18 cellular contexts compared by ENCODE assay signal in the genomic region with DNA sequence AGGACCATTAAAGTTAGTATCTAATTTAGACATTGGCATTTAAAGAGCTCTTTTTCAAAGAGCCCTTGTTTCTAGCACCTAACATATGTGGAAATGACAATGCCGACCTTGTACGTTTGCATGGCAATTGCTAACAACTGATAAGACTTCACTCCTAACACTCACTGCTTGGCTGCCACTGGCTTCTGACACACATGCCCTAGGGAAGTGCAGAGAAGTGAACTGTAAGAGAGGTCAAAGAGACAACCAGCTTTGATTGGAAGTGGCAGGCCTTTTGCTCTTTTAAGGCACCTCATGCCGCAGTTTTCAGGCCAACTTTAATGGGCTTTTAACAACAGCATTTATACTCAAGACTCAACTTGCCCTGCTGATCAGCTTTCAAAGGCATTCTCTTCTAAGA.
DNase-seq lines count a peak whose midpoint lies in the region; ATAC-seq and TF ChIP-seq lines count a peak whose summit lies in the region.
"Had no signal": no experiment of that assay in that cellular context is flagged by ENCODE, and none has a peak within 500 bp of the region (broad histone marks: within the 10 kb centered on the region; RNA-seq: fewer than 3 reads in every experiment).

No MANE protein-coding gene starts in this region.

- no peak for TF ChIP-seq CTCF in left ventricle myocardium inferior (IDR thresholded peaks at IDR 0.05; ENCODE audit: borderline replicate concordance)
- no peak for TF ChIP-seq CTCF in foreskin keratinocyte (conservative IDR thresholded peaks at IDR 0.05)
- TF ChIP-seq CTCF in neural crest cell (conservative IDR thresholded peaks at IDR 0.05): no peak

- no peak overlapping the region for H3K4me3 ChIP-seq in left ventricle myocardium inferior
- H3K4me3 ChIP-seq: PC-9 had no signal

- H3K9me3 Mint-ChIP-seq in neural crest cell: peaks cover 8% of the 10 kb centered on the region

- H3K27ac ChIP-seq in left ventricle myocardium inferior (replicated peaks): no peak overlapping the region
- no peak overlapping the region for H3K27ac ChIP-seq in foreskin keratinocyte
- H3K27ac ChIP-seq: KMS-11, PC-9 had no signal

- peaks cover 23% of the 10 kb centered on the region for H3K9me3 ChIP-seq in left ventricle myocardium inferior (replicated peaks)

- in situ Hi-C loops in SK-MEL-5 (cut with HindIII; ENCODE audit: low pct_unique_long_range_greater_than_20kb, low sequenced_read_pairs): no loop called here

- peaks cover 17% of the 10 kb centered on the region for H3K36me3 Mint-ChIP-seq in neural crest cell (ENCODE audit: low read depth)

- H3K27me3 ChIP-seq in left ventricle myocardium inferior (ENCODE audit: low read depth) (no peaks in the 10 kb centered on the region), foreskin keratinocyte (no peaks in the 10 kb centered on the region)

- H3K4me3 Mint-ChIP-seq in neural crest cell: peak overlapping the region; percentile 13
- H3K4me3 Mint-ChIP-seq: CD4-positive, alpha-beta memory T cell had no signal

- ATAC-seq in Right ventricle myocardium inferior: peak; percentile 65
- ATAC-seq in foreskin keratinocyte: peak; percentile 3
- ATAC-seq in GM21717 (IDR thresholded peaks at IDR 0.05; ENCODE audit: unreplicated experiment): no peak

- no peaks in the 10 kb centered on the region for H3K27me3 Mint-ChIP-seq in neural crest cell (ENCODE audit: low read depth)
- H3K27me3 Mint-ChIP-seq: CD4-positive, alpha-beta memory T cell had no signal

- H3K36me3 ChIP-seq in left ventricle myocardium inferior: peaks cover 16% of the 10 kb centered on the region

- DNase-seq in Right ventricle myocardium inferior (ENCODE audit: missing footprints) (no peak), left ventricle myocardium inferior (no peak), SK-MEL-5 (ENCODE audit: low read depth, low spot score) (peak; percentile 74), foreskin keratinocyte (peak in 1 of 2 donors; percentile 67), neural crest cell (ENCODE audit: low read depth, low spot score) (no peak), SIG-M5 (lab: John Stamatoyannopoulos, UW) (no peak), NAMALWA (ENCODE audit: low spot score) (no peak)
- DNase-seq: 8988T; CD4-positive, alpha-beta memory T cell; GOT3; NCI-H1048; NCI-H1436 treated with DMSO at 0.1 percent for 48 hours; NCI-H2029 treated with DMSO at 0.1 percent for 48 hours; NCI-H510A; NCI-H774; PC-9 had no signal

- H3K4me1 Mint-ChIP-seq in neural crest cell: peaks cover 37% of the 10 kb centered on the region
- H3K4me1 Mint-ChIP-seq: CD4-positive, alpha-beta memory T cell had no signal

- intact Hi-C loops in Right ventricle myocardium inferior (cut with DNase I): no loop called here
- intact Hi-C loops in left ventricle myocardium inferior (cut with micrococcal nuclease): no loop called here

- H3K4me1 ChIP-seq in left ventricle myocardium inferior (peaks cover 7% of the 10 kb centered on the region), foreskin keratinocyte (peaks cover 18% of the 10 kb centered on the region)

- peak overlapping the region; percentile 9 for H3K27ac Mint-ChIP-seq in neural crest cell (ENCODE audit: unreplicated experiment)
- H3K27ac Mint-ChIP-seq: CD4-positive, alpha-beta memory T cell had no signal
